Comparison of ENCODE assay signal across 18 cellular contexts in genomic region chr1:182662121-182662890, GRCh38. TPM values are rescaled to one million over a fixed set of nuclear protein-coding genes. Genes with fewer than 3 reads are reported as not detected.
A peak's percentile ranks its signal among the peaks of the same experiment; 100 is the strongest.
DNase-seq lines count a peak whose midpoint lies in the region; ATAC-seq, FAIRE-seq and TF ChIP-seq lines count a peak whose summit lies in the region.
"Had no signal": no experiment of that assay in that cellular context is flagged by ENCODE, and none has a peak within 500 bp of the region (broad histone marks: within the 10 kb centered on the region; RNA-seq: fewer than 3 reads in every experiment).

No MANE protein-coding gene starts in this region.

- H3K79me2 ChIP-seq in Karpas-422 (ENCODE audit: low read length) (no peaks in the 10 kb centered on the region), mesendoderm (ENCODE audit: control insufficient read depth, insufficient read depth, low read length) (no peaks in the 10 kb centered on the region)

- TF ChIP-seq CTCF in bronchial epithelial cell (IDR thresholded peaks at IDR 0.05; ENCODE audit: insufficient read depth, low read length, severe bottlenecking) = no peak
- no peak for TF ChIP-seq CTCF in CD4-positive, alpha-beta T cell (IDR thresholded peaks at IDR 0.05)

- H3K4ac ChIP-seq in mesendoderm (ENCODE audit: low read depth, low read length) = no peak overlapping the region

- DNase-seq in GM12891 (ENCODE audit: insufficient read length, low spot score) (no peak), Karpas-422 (no peak), bronchial epithelial cell (ENCODE audit: low read depth) (peak; percentile 20), mesendoderm (peak; percentile 69), GM19240 (ENCODE audit: insufficient read length, low spot score) (no peak)
- DNase-seq in CD4-positive, alpha-beta T cell = no peak
- DNase-seq: activated CD4-positive, CD25-positive, alpha-beta regulatory T cell; activated effector memory CD4-positive, alpha-beta T cell treated with Interleukin-2 at 50 U/mL for 16 hours; NCI-H2029 treated with DMSO at 0.1 percent for 48 hours; NCI-H774; RPMI8226; stimulated activated CD4-positive, alpha-beta T cell treated with anti-CD3 and anti-CD28 coated beads, Interleukin-1b, Interleukin-23, amount 100 ng/mL, for 48 hours; T-helper 17 cell had no signal

- no peak overlapping the region for H3K4me3 ChIP-seq in Karpas-422 (ENCODE audit: low read length)
- H3K4me3 ChIP-seq in bronchial epithelial cell (ENCODE audit: low read depth, low read length) = no peak overlapping the region
- no peak overlapping the region for H3K4me3 ChIP-seq in mesendoderm (ENCODE audit: low read length)

- no peak overlapping the region for H3K27ac ChIP-seq in Karpas-422 (ENCODE audit: low read length)
- H3K27ac ChIP-seq in mesendoderm (ENCODE audit: low read depth, low read length) = no peak overlapping the region
- H3K27ac ChIP-seq in CD4-positive, alpha-beta T cell (ENCODE audit: low read depth, low read length) = no peak overlapping the region

- WGBS in mesendoderm (ENCODE audit: extremely low coverage, insufficient coverage, low lambda C conversion rate) = no CpG with 5 or more reads among the region's 7 CpGs

- no peaks in the 10 kb centered on the region for H3K9me3 Mint-ChIP-seq in CD4-positive, alpha-beta T cell
- H3K9me3 Mint-ChIP-seq: dendritic cell treated with granulocyte-macrophage colony-stimulating factor and Interleukin-4, amounts not matched to agents 40 ng/mL and 50 ng/mL, for 4 days had no signal

- no peaks in the 10 kb centered on the region for H3K9me3 ChIP-seq in Karpas-422 (ENCODE audit: low read length)
- no peaks in the 10 kb centered on the region for H3K9me3 ChIP-seq in CD4-positive, alpha-beta T cell (ENCODE audit: control insufficient read depth, low read length)

- no peak overlapping the region for H2BK15ac ChIP-seq in mesendoderm (replicated peaks; ENCODE audit: low read depth)

- H3K4me1 Mint-ChIP-seq in CD4-positive, alpha-beta T cell (ENCODE audit: low read depth) = no peaks in the 10 kb centered on the region
- H3K4me1 Mint-ChIP-seq: T-helper 17 cell had no signal

- POLR2A ChIA-PET in CD4-positive, alpha-beta T cell (lab: Charles Lee) = interaction anchor here (0.5 kb wide), 1 partner anchor 12 kb away, joined by 3 read pairs; no protein-coding TSS in a partner anchor

- H3K4me1 ChIP-seq in Karpas-422 (ENCODE audit: low read length) (peaks cover 36% of the 10 kb centered on the region), mesendoderm (ENCODE audit: control insufficient read depth, low read depth, low read length) (peaks cover 5% of the 10 kb centered on the region)

- peaks cover 8% of the 10 kb centered on the region for H3K27me3 Mint-ChIP-seq in CD4-positive, alpha-beta T cell

- H3K56ac ChIP-seq in mesendoderm (ENCODE audit: low read length) = no peak overlapping the region

- TF ChIP-seq POLR2A in GM12891 (IDR thresholded peaks at IDR 0.05; ENCODE audit: low read depth, low read length) = no peak

- no peak overlapping the region for H3K4me3 Mint-ChIP-seq in CD4-positive, alpha-beta T cell
- H3K4me3 Mint-ChIP-seq: dendritic cell treated with granulocyte-macrophage colony-stimulating factor and Interleukin-4, amounts not matched to agents 40 ng/mL and 50 ng/mL, for 4 days; T-helper 17 cell had no signal

- H3K18ac ChIP-seq in mesendoderm (ENCODE audit: low read length) = no peak overlapping the region

- H3K79me1 ChIP-seq in mesendoderm (ENCODE audit: low read length) = no peaks in the 10 kb centered on the region

- H3K23ac ChIP-seq in mesendoderm (ENCODE audit: low read length) = no peak overlapping the region

- peak overlapping the region; percentile 5 for H3K4me2 ChIP-seq in Karpas-422 (ENCODE audit: low read depth, low read length, poor library complexity, severe bottlenecking)
- H3K4me2 ChIP-seq in mesendoderm (ENCODE audit: low read length) = no peak overlapping the region

- no peaks in the 10 kb centered on the region for H3K27me3 ChIP-seq in Karpas-422 (ENCODE audit: low read length)
- H3K27me3 ChIP-seq in bronchial epithelial cell (ENCODE audit: control insufficient read depth, insufficient read depth, low read length) = no peaks in the 10 kb centered on the region
- no peaks in the 10 kb centered on the region for H3K27me3 ChIP-seq in mesendoderm (ENCODE audit: insufficient read depth, low read length, poor library complexity)
- no peaks in the 10 kb centered on the region for H3K27me3 ChIP-seq in CD4-positive, alpha-beta T cell (ENCODE audit: control insufficient read depth, insufficient read depth, low read length)

- no peak overlapping the region for H2AK5ac ChIP-seq in mesendoderm (ENCODE audit: low read length)

- H3K36me3 Mint-ChIP-seq in CD4-positive, alpha-beta T cell (ENCODE audit: low read depth) = no peaks in the 10 kb centered on the region

- intact Hi-C loops in CD4-positive, alpha-beta T cell (cut with DNase I, micrococcal nuclease) = no loop called here

- CTCF ChIA-PET in CD4-positive, alpha-beta T cell (lab: Charles Lee) = interaction anchor here (1.5 to 1.7 kb wide), 2 partner anchors 59 to 66 kb away, joined by 4 to 5 read pairs; no protein-coding TSS in a partner anchor

- H3K36me3 ChIP-seq in Karpas-422 (ENCODE audit: insufficient read depth, low read length) (no peaks in the 10 kb centered on the region; the same call in 1 of the 2 replicates), bronchial epithelial cell (ENCODE audit: control insufficient read depth, insufficient read depth, low read length) (no peaks in the 10 kb centered on the region), mesendoderm (ENCODE audit: control insufficient read depth, insufficient read depth, low read length) (no peaks in the 10 kb centered on the region)

- ATAC-seq in HG02798 (IDR thresholded peaks at IDR 0.05; ENCODE audit: poor library complexity, unreplicated experiment) = no peak
- no peak for ATAC-seq in CD4-positive, alpha-beta T cell (ENCODE audit: poor library complexity)
- ATAC-seq: sciatic nerve, T-helper 17 cell had no signal

- no peak overlapping the region for H4K8ac ChIP-seq in mesendoderm (ENCODE audit: low read depth, low read length)

- no peak overlapping the region for H2AFZ ChIP-seq in Karpas-422 (ENCODE audit: low read length)

- no peak overlapping the region for H2BK5ac ChIP-seq in mesendoderm (ENCODE audit: low read length)

- no peak overlapping the region for H3K27ac Mint-ChIP-seq in CD4-positive, alpha-beta T cell
- H3K27ac Mint-ChIP-seq: dendritic cell treated with granulocyte-macrophage colony-stimulating factor and Interleukin-4, amounts not matched to agents 40 ng/mL and 50 ng/mL, for 4 days; T-helper 17 cell had no signal

- H4K5ac ChIP-seq in mesendoderm (ENCODE audit: low read length) = no peak overlapping the region

- FAIRE-seq in GM12891 (lab: Jason Lieb, UNC) (peak; percentile 50), bronchial epithelial cell (lab: Jason Lieb, UNC) (no peak)

- no peaks in the 10 kb centered on the region for H3K9me2 ChIP-seq in Karpas-422 (replicated peaks; ENCODE audit: insufficient read depth, low read length)

- no peak overlapping the region for H2BK120ac ChIP-seq in mesendoderm (ENCODE audit: low read depth, low read length)

- H3K9ac ChIP-seq in Karpas-422 (ENCODE audit: low read length) (no peak overlapping the region), mesendoderm (ENCODE audit: low read length) (no peak overlapping the region)

- H4K20me1 ChIP-seq in Karpas-422 (ENCODE audit: insufficient read depth, low read depth, low read length) = no peaks in the 10 kb centered on the region

TF ChIP-seq in GM12891, 5 proteins besides CTCF, POLR2A, EP300 and RAD21:
- TF ChIP-seq POU2F2 (IDR thresholded peaks at IDR 0.05; ENCODE audit: low read depth, low read length) (no peak), SPI1 (IDR thresholded peaks at IDR 0.05; ENCODE audit: low read depth, low read length) (no peak), POLR2AphosphoS5 (IDR thresholded peaks at IDR 0.05; ENCODE audit: low read depth, low read length) (no peak), TAF1 (IDR thresholded peaks at IDR 0.05; ENCODE audit: low read depth, low read length) (no peak), PAX5 (IDR thresholded peaks at IDR 0.05; ENCODE audit: insufficient read depth, low read length, severe bottlenecking) (no peak)

RNA-seq across cellular contexts. Expression of gene RGS8, which starts 22.1 kb away (rescaled TPM):
- 0.09 TPM for polyA plus RNA-seq in GM12891 (2012; ENCODE audit: low read depth, missing spikeins)
- total RNA-seq in Karpas-422 (2014; rRNA removed; shearing (Covaris generic); ENCODE audit: low replicate concordance) = 20.5 and 25.5 TPM in 2 replicates
- under 0.01 TPM in 1 of 2 replicates, not detected in the other for total RNA-seq in bronchial epithelial cell
- polyA plus RNA-seq in mesendoderm (2013, experiment 1 of 2) = 1.3 TPM
- 1.0 TPM for polyA plus RNA-seq in mesendoderm (2013, experiment 2 of 2)
- not detected for total RNA-seq in CD4-positive, alpha-beta T cell
- total RNA-seq: mononuclear cell, T-helper 17 cell had no signal
- polyA plus RNA-seq: esophagus had no signal

RNA-seq across cellular contexts. Expression of gene RGS16, which starts 58.1 kb away (rescaled TPM):
- 40.3 TPM for polyA plus RNA-seq in GM12891 (2012; ENCODE audit: low read depth, missing spikeins)
- total RNA-seq in Karpas-422 (2014; rRNA removed; shearing (Covaris generic); ENCODE audit: low replicate concordance) = 19.0 and 27.7 TPM in 2 replicates
- 3.5 and 3.7 TPM in 2 replicates for total RNA-seq in bronchial epithelial cell
- 44.1 TPM for polyA plus RNA-seq in mesendoderm (2013, experiment 1 of 2)
- polyA plus RNA-seq in mesendoderm (2013, experiment 2 of 2) = 42.9 TPM
- total RNA-seq in CD4-positive, alpha-beta T cell = 10 to 100 TPM; 16.3 to 16.4 TPM

Comparison
In these comparisons a context has a peak if more than half of its experiments do, and no peak if none do; other contexts are left out.
1. DNase-seq: peak in bronchial epithelial cell (single experiment) and mesendoderm (single experiment); none in GM12891 (single experiment), Karpas-422 (single experiment), CD4-positive, alpha-beta T cell (0 of 10) and GM19240 (single experiment).
2. RNA of gene RGS8, which starts 22.1 kb away (total RNA-seq): 20.5 to 25.5 TPM in Karpas-422; under 0.01 TPM in bronchial epithelial cell and not detected in CD4-positive, alpha-beta T cell; every median in the first group is over 10 times any median in the second.